ENCODE assay signal across 1 cellular context in the genomic region with DNA sequence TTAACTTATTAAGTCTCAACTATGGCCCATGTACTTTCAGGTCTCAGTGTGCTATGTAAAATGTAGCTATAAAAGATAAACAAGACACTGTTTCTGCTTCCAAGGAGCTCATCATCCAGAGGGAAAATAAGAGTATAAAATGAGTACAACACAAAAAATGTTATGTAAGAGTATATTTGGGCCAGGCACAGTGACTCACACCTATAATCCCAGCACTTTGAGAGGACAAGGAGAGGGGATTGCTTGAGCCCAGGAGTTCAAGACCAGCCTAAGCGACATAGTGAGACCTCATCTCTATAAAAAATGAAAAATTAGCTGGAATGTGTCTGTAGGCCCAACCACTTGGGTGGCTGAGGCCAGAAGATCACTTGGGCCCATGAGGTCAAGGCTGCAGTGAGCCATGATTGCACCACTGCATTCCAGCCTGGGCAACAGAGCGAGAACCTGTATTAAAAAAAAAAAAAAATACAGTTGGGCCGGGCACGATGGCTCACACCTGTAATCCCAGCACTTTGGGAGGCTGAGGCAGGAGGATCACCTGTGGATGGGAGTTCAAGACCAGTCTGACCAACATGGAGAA.
TF ChIP-seq lines count a peak whose summit lies in the region.

No MANE protein-coding gene starts in this region.

TF ChIP-seq in IMR-90, 13 proteins besides CTCF, POLR2A, EP300 and RAD21 (continued from another document):
- TF ChIP-seq, protein P1, sequence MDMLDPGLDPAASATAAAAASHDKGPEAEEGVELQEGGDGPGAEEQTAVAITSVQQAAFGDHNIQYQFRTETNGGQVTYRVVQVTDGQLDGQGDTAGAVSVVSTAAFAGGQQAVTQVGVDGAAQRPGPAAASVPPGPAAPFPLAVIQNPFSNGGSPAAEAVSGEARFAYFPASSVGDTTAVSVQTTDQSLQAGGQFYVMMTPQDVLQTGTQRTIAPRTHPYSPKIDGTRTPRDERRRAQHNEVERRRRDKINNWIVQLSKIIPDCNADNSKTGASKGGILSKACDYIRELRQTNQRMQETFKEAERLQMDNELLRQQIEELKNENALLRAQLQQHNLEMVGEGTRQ (IDR thresholded peaks at IDR 0.05; ENCODE audit: low read depth, low read length) = no peak
- TF ChIP-seq MAFK (IDR thresholded peaks at IDR 0.05; ENCODE audit: low read depth, low read length) = no peak
- TF ChIP-seq NFE2L2 (IDR thresholded peaks at IDR 0.05; ENCODE audit: low read depth, low read length) = no peak
- TF ChIP-seq CEBPB (IDR thresholded peaks at IDR 0.05; ENCODE audit: low read depth, low read length) = no peak
- no peak for TF ChIP-seq MAZ (IDR thresholded peaks at IDR 0.05; ENCODE audit: borderline replicate concordance, low read depth, low read length)
- no peak for TF ChIP-seq CHD1 (IDR thresholded peaks at IDR 0.05; ENCODE audit: low read depth, low read length)
- no peak for TF ChIP-seq MXI1 (IDR thresholded peaks at IDR 0.05; ENCODE audit: borderline replicate concordance, low read depth, low read length)
TF ChIP-seq in IMR-90: peak in this region for 0.
